ENCODE assay signal across 10 cellular contexts in genomic region chr3:32249184-32249782, GRCh38. TPM values are rescaled to one million over a fixed set of nuclear protein-coding genes. Genes with fewer than 3 reads are reported as not detected.
DNase-seq lines count a peak whose midpoint lies in the region; TF ChIP-seq lines count a peak whose summit lies in the region.
"Had no signal": no experiment of that assay in that cellular context is flagged by ENCODE, and none has a peak within 500 bp of the region (broad histone marks: within the 10 kb centered on the region; RNA-seq: fewer than 3 reads in every experiment).

No MANE protein-coding gene starts in this region.

- no peak overlapping the region for H3K27ac ChIP-seq in stomach

- H3K36me3 ChIP-seq in kidney epithelial cell (ENCODE audit: control insufficient read depth, insufficient read depth, low read length) = no peaks in the 10 kb centered on the region
- H3K36me3 ChIP-seq in BE2C = no peaks in the 10 kb centered on the region
- no peaks in the 10 kb centered on the region for H3K36me3 ChIP-seq in stomach

- intact Hi-C loops in stomach (cut with DNase I; ENCODE audit: low total_unique reads) = no loop called here

- DNase-seq in AML-193 (lab: John Stamatoyannopoulos, UW) = peak; percentile 65 to 77
- DNase-seq in LoVo (ENCODE audit: low spot score) = peak; percentile 55
- DNase-seq in amniotic stem cell (lab: John Stamatoyannopoulos, UW) = peak; percentile 79
- peak; percentile 88 for DNase-seq in kidney epithelial cell (ENCODE audit: low read depth)
- no peak for DNase-seq in BE2C
- DNase-seq in NCI-H2171 treated with DMSO at 0.1 percent for 48 hours (lab: John Stamatoyannopoulos, UW) = no peak
- DNase-seq in COR-L47 (lab: John Stamatoyannopoulos, UW) = no peak
- DNase-seq in stomach = no peak
- DNase-seq: DND-41 had no signal

- H3K27me3 ChIP-seq in kidney epithelial cell (ENCODE audit: control insufficient read depth, insufficient read depth, low read length) (no peaks in the 10 kb centered on the region), BE2C (no peaks in the 10 kb centered on the region), stomach (no peaks in the 10 kb centered on the region)

- 83 to 87% (median 86%) methylated on average over 4 of the region's 4 CpGs for WGBS in stomach, 5 donors

- no peak for TF ChIP-seq POLR2A in stomach (IDR thresholded peaks at IDR 0.05)

- no peak for TF ChIP-seq EP300 in stomach (IDR thresholded peaks at IDR 0.05)

- H3K9me3 ChIP-seq in BE2C = no peaks in the 10 kb centered on the region
- H3K9me3 ChIP-seq in stomach = peaks cover 0 to 6% (median 0%) of the 10 kb centered on the region in 4 donors

- no peak for TF ChIP-seq CTCF in kidney epithelial cell (IDR thresholded peaks at IDR 0.05; ENCODE audit: insufficient read depth, low read length, poor library complexity, severe bottlenecking)
- no peak for TF ChIP-seq CTCF in BE2C (IDR thresholded peaks at IDR 0.05; ENCODE audit: low read depth, low read length)
- no peak for TF ChIP-seq CTCF in stomach (IDR thresholded peaks at IDR 0.05)

- H3K4me1 ChIP-seq in BE2C = no peaks in the 10 kb centered on the region
- H3K4me1 ChIP-seq in stomach = peaks cover 12 to 23% (median 14%) of the 10 kb centered on the region in 4 donors

- no peak overlapping the region for H3K4me3 ChIP-seq in kidney epithelial cell (ENCODE audit: low read depth, low read length)
- no peak overlapping the region for H3K4me3 ChIP-seq in BE2C (ENCODE audit: low read depth, low read length)
- no peak overlapping the region for H3K4me3 ChIP-seq in stomach

RNA-seq across cellular contexts. Expression of gene CMTM8, which starts 10.8 kb away (rescaled TPM):
- total RNA-seq in kidney epithelial cell = 2.8 and 7.5 TPM in 2 replicates
- polyA plus RNA-seq in BE2C (2012; ENCODE audit: insufficient read depth, insufficient read length, low read depth) = not detected
- total RNA-seq in stomach = 1 to 10 TPM in 3 of 5 donors, not detected in 2; 1.3 to 5.2 (median 4.4) TPM
- polyA plus RNA-seq in stomach = 1 to 10 TPM; 5.4 to 8.1 (median 6.9) TPM
- total RNA-seq: skeletal muscle tissue had no signal

Comparison
In these comparisons a context has a peak if more than half of its experiments do, and no peak if none do; other contexts are left out.
1. DNase-seq: peak in AML-193 (2 of 2), LoVo (single experiment), amniotic stem cell (single experiment) and kidney epithelial cell (single experiment); none in BE2C (single experiment), NCI-H2171 treated with DMSO at 0.1 percent for 48 hours (single experiment), COR-L47 (single experiment) and stomach (single experiment).